ENCODE assay signal across 8 cellular contexts in genomic region chr12:108129017-108129812, GRCh38. TPM values are rescaled to one million over a fixed set of nuclear protein-coding genes. Genes with fewer than 3 reads are reported as not detected.
DNase-seq lines count a peak whose midpoint lies in the region; ATAC-seq lines count a peak whose summit lies in the region.

Gene WSCD2 (plus strand): TSS chr12:108129288. CDS start chr12:108195833, 66,545 bp downstream.

- H3K27me3 Mint-ChIP-seq in activated CD4-positive, alpha-beta T cell treated with anti-CD3 and anti-CD28 coated beads, Interleukin-2, amount 10 ng/mL, durations not matched to agents 7 days and 5 days = peaks cover 52% of the 10 kb centered on the region
- H3K27me3 Mint-ChIP-seq in stimulated activated naive B cell treated with anti-CD40 and anti-IgM and Interleukin-4, amounts not matched to agents 10 μg/mL and 1 μg/mL and 100 μg/mL, for 72 hours = peaks cover 58 to 76% of the 10 kb centered on the region in 2 donors

- peak; percentile 9 for DNase-seq in activated CD4-positive, alpha-beta T cell treated with anti-CD3 and anti-CD28 coated beads, Interleukin-2, amount 10 ng/mL, durations not matched to agents 7 days and 5 days
- DNase-seq in activated CD4-positive, alpha-beta T cell treated with anti-CD3 and anti-CD28 coated beads, Interleukin-2, amount 50 U/mL, for 4 hours = no peak
- peak; percentile 91 for DNase-seq in NCI-H82 (lab: John Stamatoyannopoulos, UW)
- DNase-seq in left colon = peak in 1 of 2 donors; percentile 25
- peak; percentile 16 for DNase-seq in stimulated activated naive B cell treated with anti-CD40 and anti-IgM and Interleukin-4, amounts not matched to agents 10 μg/mL and 1 μg/mL and 100 μg/mL, for 72 hours

- POLR2A ChIA-PET in activated CD4-positive, alpha-beta T cell treated with anti-CD3 and anti-CD28 coated beads, Interleukin-2, amount 10 ng/mL, durations not matched to agents 7 days and 5 days (lab: Charles Lee) = no interaction called here

- H3K27ac Mint-ChIP-seq in activated CD4-positive, alpha-beta T cell treated with anti-CD3 and anti-CD28 coated beads, Interleukin-2, amount 10 ng/mL, durations not matched to agents 7 days and 5 days = no peak within 1 kb of the TSS
- H3K27ac Mint-ChIP-seq in stimulated activated naive B cell treated with anti-CD40 and anti-IgM and Interleukin-4, amounts not matched to agents 10 μg/mL and 1 μg/mL and 100 μg/mL, for 72 hours = no peak within 1 kb of the TSS

- H3K9me3 Mint-ChIP-seq in activated CD4-positive, alpha-beta T cell treated with anti-CD3 and anti-CD28 coated beads, Interleukin-2, amount 10 ng/mL, durations not matched to agents 7 days and 5 days = no peaks in the 10 kb centered on the region
- H3K9me3 Mint-ChIP-seq in stimulated activated naive B cell treated with anti-CD40 and anti-IgM and Interleukin-4, amounts not matched to agents 10 μg/mL and 1 μg/mL and 100 μg/mL, for 72 hours = peaks cover 4% of the 10 kb centered on the region in 2 donors

- H3K4me3 Mint-ChIP-seq in activated CD4-positive, alpha-beta T cell treated with anti-CD3 and anti-CD28 coated beads, Interleukin-2, amount 10 ng/mL, durations not matched to agents 7 days and 5 days = no peak within 1 kb of the TSS
- H3K4me3 Mint-ChIP-seq in stimulated activated naive B cell treated with anti-CD40 and anti-IgM and Interleukin-4, amounts not matched to agents 10 μg/mL and 1 μg/mL and 100 μg/mL, for 72 hours = peak within 1 kb of the TSS; percentile 37 to 70

- ATAC-seq in left colon (peak; percentile 14), GM18858 (IDR thresholded peaks at IDR 0.05; ENCODE audit: unreplicated experiment) (no peak), GM21390 (IDR thresholded peaks at IDR 0.05; ENCODE audit: unreplicated experiment) (no peak)
- peak; percentile 69 to 80 for ATAC-seq in stimulated activated naive B cell treated with anti-CD40 and anti-IgM and Interleukin-4, amounts not matched to agents 10 μg/mL and 1 μg/mL and 100 μg/mL, for 72 hours (replicated peaks)

- CTCF ChIA-PET in activated CD4-positive, alpha-beta T cell treated with anti-CD3 and anti-CD28 coated beads, Interleukin-2, amount 10 ng/mL, durations not matched to agents 7 days and 5 days (lab: Charles Lee) = interaction anchor here (0.7 to 1.3 kb wide), 3 partner anchors 11 to 14 kb away, joined by 3 read pairs; no protein-coding TSS in a partner anchor

- H3K4me1 Mint-ChIP-seq in activated CD4-positive, alpha-beta T cell treated with anti-CD3 and anti-CD28 coated beads, Interleukin-2, amount 10 ng/mL, durations not matched to agents 7 days and 5 days = no peaks in the 10 kb centered on the region
- peaks cover 0 to 5% of the 10 kb centered on the region in 2 donors for H3K4me1 Mint-ChIP-seq in stimulated activated naive B cell treated with anti-CD40 and anti-IgM and Interleukin-4, amounts not matched to agents 10 μg/mL and 1 μg/mL and 100 μg/mL, for 72 hours

- H3K36me3 Mint-ChIP-seq in activated CD4-positive, alpha-beta T cell treated with anti-CD3 and anti-CD28 coated beads, Interleukin-2, amount 10 ng/mL, durations not matched to agents 7 days and 5 days (ENCODE audit: low read depth) = no peaks in the 10 kb centered on the region
- no peaks in the 10 kb centered on the region for H3K36me3 Mint-ChIP-seq in stimulated activated naive B cell treated with anti-CD40 and anti-IgM and Interleukin-4, amounts not matched to agents 10 μg/mL and 1 μg/mL and 100 μg/mL, for 72 hours

- intact Hi-C loops in left colon (cut with DNase I, micrococcal nuclease) = no loop called here

- H3K27ac ChIP-seq in cingulate gyrus (ENCODE audit: low read depth, low read length) = peak within 1 kb of the TSS; percentile 39

RNA-seq across cellular contexts. Expression of gene WSCD2, which starts in this region (rescaled TPM):
- total RNA-seq in activated CD4-positive, alpha-beta T cell treated with anti-CD3 and anti-CD28 coated beads, Interleukin-2, amount 10 ng/mL, durations not matched to agents 7 days and 5 days = not detected
- under 1 TPM; 0.46 to 0.87 TPM for total RNA-seq in left colon

Comparison
In these comparisons a context has a peak if more than half of its experiments do, and no peak if none do; other contexts are left out.
1. Peak in DNase-seq in activated CD4-positive, alpha-beta T cell treated with anti-CD3 and anti-CD28 coated beads, Interleukin-2, amount 10 ng/mL, durations not matched to agents 7 days and 5 days; RNA of the gene not detected or under 1 TPM.
2. Peak in ATAC-seq in left colon; RNA of the gene not detected or under 1 TPM.
3. DNase-seq: peak in NCI-H82 (single experiment) and stimulated activated naive B cell treated with anti-CD40 and anti-IgM and Interleukin-4, amounts not matched to agents 10 μg/mL and 1 μg/mL and 100 μg/mL, for 72 hours (single experiment); none in activated CD4-positive, alpha-beta T cell treated with anti-CD3 and anti-CD28 coated beads, Interleukin-2, amount 50 U/mL, for 4 hours (0 of 2).
4. ATAC-seq: peak in stimulated activated naive B cell treated with anti-CD40 and anti-IgM and Interleukin-4, amounts not matched to agents 10 μg/mL and 1 μg/mL and 100 μg/mL, for 72 hours (2 of 2); none in GM18858 (single experiment) and GM21390 (single experiment).